Comparison of ENCODE assay signal across 21 cellular contexts in the genomic region with DNA sequence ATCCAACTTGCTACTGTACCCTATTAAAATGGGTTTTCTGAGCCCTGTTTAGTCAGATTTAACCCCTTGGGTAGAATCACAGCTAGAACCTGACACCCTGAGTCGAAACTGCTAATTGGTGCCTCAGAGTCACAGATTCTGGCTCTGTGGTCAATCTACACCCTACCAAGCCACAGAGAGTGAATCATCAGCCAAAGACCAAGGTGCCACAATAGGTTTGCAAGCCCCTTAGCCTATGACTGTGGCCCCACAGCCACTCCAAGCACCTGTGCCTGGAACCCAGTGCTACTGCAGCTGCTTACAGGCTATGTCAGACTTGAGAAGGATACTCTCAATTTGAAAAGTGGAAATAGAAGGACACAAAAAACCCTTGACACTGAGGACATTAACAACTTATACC.
DNase-seq lines count a peak whose midpoint lies in the region; ATAC-seq and TF ChIP-seq lines count a peak whose summit lies in the region.
"Had no signal": no experiment of that assay in that cellular context is flagged by ENCODE, and none has a peak within 500 bp of the region (broad histone marks: within the 10 kb centered on the region; RNA-seq: fewer than 3 reads in every experiment).

No MANE protein-coding gene starts in this region.

- WGBS in spleen, 5 donors: 57 to 79% (median 73%) methylated on average over 1 of the region's 1 CpG

- ATAC-seq in GM18511 (IDR thresholded peaks at IDR 0.05; ENCODE audit: unreplicated experiment) (peak; percentile 71), GM21381 (IDR thresholded peaks at IDR 0.05; ENCODE audit: unreplicated experiment) (peak; percentile 57), HG03378 (IDR thresholded peaks at IDR 0.05; ENCODE audit: unreplicated experiment) (peak; percentile 51)
- ATAC-seq: CD8-positive, alpha-beta T cell; SK-N-SH treated with all-trans-retinoic acid at 6 μM for 48 hours had no signal

- peak; percentile 79 for DNase-seq in myocyte (ENCODE audit: low read depth)
- no peak for DNase-seq in GM10266 (ENCODE audit: extremely low spot score)
- no peak for DNase-seq in NCI-H774 (lab: John Stamatoyannopoulos, UW)
- no peak for DNase-seq in spleen
- DNase-seq: Calu3; CD8-positive, alpha-beta T cell; GF-D8; H9; NCI-H1092 treated with DMSO at 0.1 percent for 48 hours; NCI-H146; NCI-H2081; NCI-H2171 treated with DMSO at 0.1 percent for 48 hours; PC-9; SIG-M5; T1000 had no signal

- H3K27me3 ChIP-seq in spleen (replicated peaks in 1 of 7): no peaks in the 10 kb centered on the region
- H3K27me3 ChIP-seq: BLaER1 treated with 17β-estradiol and CSF1 and Interleukin-3, amounts not matched to agents 10 nM and 100 nM had no signal

- H3K9me3 ChIP-seq in spleen: peaks cover 0 to 49% (median 22%) of the 10 kb centered on the region in 8 donors

- TF ChIP-seq POLR2A in spleen (IDR thresholded peaks at IDR 0.05): no peak

- no peak overlapping the region for H3K4me3 ChIP-seq in spleen
- H3K4me3 ChIP-seq: BLaER1 treated with 17β-estradiol and CSF1 and Interleukin-3, amounts not matched to agents 10 nM and 100 nM; PC-9 had no signal

- no peaks in the 10 kb centered on the region for H3K4me1 ChIP-seq in spleen
- H3K4me1 ChIP-seq: BLaER1 treated with 17β-estradiol and CSF1 and Interleukin-3, amounts not matched to agents 10 nM and 100 nM had no signal

- no peak overlapping the region for H3K27ac ChIP-seq in spleen
- H3K27ac ChIP-seq: BLaER1 treated with 17β-estradiol and CSF1 and Interleukin-3, amounts not matched to agents 10 nM and 100 nM; PC-9; RWPE1 had no signal

- intact Hi-C loops in spleen (cut with DNase I; ENCODE audit: low total_unique reads): no loop called here

- TF ChIP-seq CTCF in GM10266 (IDR thresholded peaks at IDR 0.05; ENCODE audit: control insufficient read depth, insufficient read depth, low read depth, missing control alignments): no peak
- no peak for TF ChIP-seq CTCF in spleen (IDR thresholded peaks at IDR 0.05 in 8 of 11, conservative IDR thresholded peaks at IDR 0.05 in 3 of 11)

- H3K36me3 ChIP-seq in spleen: no peaks in the 10 kb centered on the region
- H3K36me3 ChIP-seq: BLaER1 treated with 17β-estradiol and CSF1 and Interleukin-3, amounts not matched to agents 10 nM and 100 nM had no signal
